27 cellular contexts compared by ENCODE assay signal in the genomic region with DNA sequence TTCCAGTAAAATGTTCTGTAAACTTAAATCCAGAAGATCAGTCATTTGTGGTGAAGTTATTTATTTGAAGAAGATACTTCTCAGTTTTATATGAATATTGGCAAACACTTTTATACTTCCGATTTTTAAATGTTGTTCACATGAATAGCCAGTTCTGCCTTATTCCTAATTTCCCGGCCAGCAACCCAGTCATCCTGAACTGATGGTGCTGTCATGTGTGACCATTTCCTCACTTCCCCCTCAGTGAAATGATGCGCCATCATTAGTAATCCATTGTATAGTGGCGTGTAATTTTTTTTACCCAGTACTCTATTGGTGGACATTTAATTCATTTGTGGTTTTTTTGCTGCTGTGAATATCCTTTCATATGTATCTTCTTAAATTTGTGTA. TPM values are rescaled to one million over a fixed set of nuclear protein-coding genes. Genes with fewer than 3 reads are reported as not detected.
A peak's percentile ranks its signal among the peaks of the same experiment; 100 is the strongest.
DNase-seq lines count a peak whose midpoint lies in the region; ATAC-seq and TF ChIP-seq lines count a peak whose summit lies in the region.
"Had no signal": no experiment of that assay in that cellular context is flagged by ENCODE, and none has a peak within 500 bp of the region (broad histone marks: within the 10 kb centered on the region; RNA-seq: fewer than 3 reads in every experiment).

No MANE protein-coding gene starts in this region.

- TF ChIP-seq CTCF in fibroblast of mammary gland (conservative IDR thresholded peaks at IDR 0.05; ENCODE audit: control insufficient read depth, insufficient read depth, low read depth, low read length) = no peak

- no peak overlapping the region for H2AFZ ChIP-seq in ACC112 (ENCODE audit: low read length, unreplicated experiment)
- H2AFZ ChIP-seq in GM23248 = no peak overlapping the region

- H3F3A ChIP-seq in GM23248 (ENCODE audit: insufficient read depth) = peaks cover 22% of the 10 kb centered on the region; the same call in 1 of the 2 replicates

- DNase-seq in GM23248 = peak; percentile 35
- DNase-seq in SJSA1 (ENCODE audit: low read depth in 1 of 2, low spot score in 2 of 2) = peak in 1 of 2 experiments; percentile 14
- DNase-seq in fibroblast of mammary gland (ENCODE audit: low read depth) = peak; percentile 70
- no peak for DNase-seq in NCI-H1436 (lab: John Stamatoyannopoulos, UW)
- DNase-seq in HCEC 1CT = no peak
- DNase-seq: activated CD4-positive, CD25-positive, alpha-beta regulatory T cell treated with anti-CD3 and anti-CD28 coated beads, Interleukin-2, amount 50 U/mL, for 72 hours; activated CD8-positive, alpha-beta memory T cell treated with anti-CD3 and anti-CD28 coated beads for 24 hours; activated naive CD4-positive, alpha-beta T cell treated with anti-CD3 and anti-CD28 coated beads, Interleukin-2, amount 50 U/mL, for 16 hours; anterior cingulate cortex; CD4-positive, alpha-beta T cell; DMS79 treated with DMSO at 0.1 percent for 48 hours; glutamatergic neuron; NCI-H146; NCI-H774; nephron progenitor cell; OCI-M1; psoas muscle; stimulated activated CD4-positive, alpha-beta T cell treated with anti-CD3 and anti-CD28 coated beads, Interleukin-2, amount 100 ng/mL, for 48 hours; stimulated activated naive CD8-positive, alpha-beta T cell treated with anti-CD3 and anti-CD28 coated beads, Interleukin-15, Interleukin-2, amounts not matched to agents 100 U/mL and 50 U/mL, for 24 hours; thyroid gland had no signal

- H3K4me1 ChIP-seq in ACC112 (ENCODE audit: control insufficient read depth, insufficient read depth, low read length, unreplicated experiment) (peaks cover 16% of the 10 kb centered on the region), GM23248 (ENCODE audit: insufficient read depth) (peaks cover 25% of the 10 kb centered on the region), SJSA1 (replicated peaks) (peaks cover 14% of the 10 kb centered on the region)
- H3K4me1 ChIP-seq: thyroid gland had no signal

- no peak overlapping the region for H3K9ac ChIP-seq in GM23248

- in situ Hi-C loops in GM23248 (cut with MboI) = loop anchor here (5.0 kb wide), 1 partner anchor 76 kb away; no protein-coding TSS in a partner anchor

- H3K4me2 ChIP-seq in GM23248 (ENCODE audit: unreplicated experiment) = peak overlapping the region; percentile 23
- H3K4me2 ChIP-seq: smooth muscle cell had no signal

- H3K27me3 ChIP-seq in ACC112 (ENCODE audit: insufficient read depth, low read length) = no peaks in the 10 kb centered on the region
- no peaks in the 10 kb centered on the region for H3K27me3 ChIP-seq in GM23248 (replicated peaks; ENCODE audit: insufficient read depth)
- no peaks in the 10 kb centered on the region for H3K27me3 ChIP-seq in SJSA1 (replicated peaks)
- H3K27me3 ChIP-seq: esophagus muscularis mucosa, thyroid gland had no signal

- H3K9me3 ChIP-seq in GM23248 (ENCODE audit: low read depth) = no peaks in the 10 kb centered on the region
- no peaks in the 10 kb centered on the region for H3K9me3 ChIP-seq in SJSA1 (replicated peaks)
- H3K9me3 ChIP-seq: esophagus muscularis mucosa, psoas muscle, thyroid gland had no signal

- peak overlapping the region; percentile 12; the same call in 1 of the 2 replicates for H3K4me3 ChIP-seq in ACC112 (ENCODE audit: low read depth, low read length)
- no peak overlapping the region for H3K4me3 ChIP-seq in GM23248
- no peak overlapping the region for H3K4me3 ChIP-seq in SJSA1
- no peak overlapping the region for H3K4me3 ChIP-seq in fibroblast of mammary gland (ENCODE audit: control insufficient read depth, low read depth, low read length)
- H3K4me3 ChIP-seq: esophagus muscularis mucosa, psoas muscle, smooth muscle cell, thyroid gland had no signal

- no peaks in the 10 kb centered on the region for H4K20me1 ChIP-seq in GM23248 (ENCODE audit: insufficient read depth)

- H3K27ac ChIP-seq in ACC112 (ENCODE audit: low read depth, low read length) = peak overlapping the region; percentile 56
- H3K27ac ChIP-seq in GM23248 = no peak overlapping the region
- peak overlapping the region; percentile 29; the same call in 1 of the 2 replicates for H3K27ac ChIP-seq in SJSA1
- H3K27ac ChIP-seq: esophagus muscularis mucosa, psoas muscle, thyroid gland had no signal

- 93 to 96% methylated on average over 4 of the region's 4 CpGs for WGBS in GM23248 (ENCODE audit: low coverage in 1 of 2, low lambda C conversion rate in 2 of 2, missing lambda C conversion rate in 2 of 2), 2 experiments

- H3K79me2 ChIP-seq in ACC112 (ENCODE audit: control insufficient read depth, insufficient read depth, low read length, unreplicated experiment) (peaks cover 37% of the 10 kb centered on the region), GM23248 (ENCODE audit: insufficient read depth) (peaks cover 58% of the 10 kb centered on the region)

- no peak for ATAC-seq in HG03135 (IDR thresholded peaks at IDR 0.05; ENCODE audit: unreplicated experiment)
- ATAC-seq in HG03097 (IDR thresholded peaks at IDR 0.05; ENCODE audit: low FRiP score, unreplicated experiment) = no peak
- ATAC-seq: psoas muscle; stimulated activated naive CD8-positive, alpha-beta T cell treated with anti-CD3 and anti-CD28 coated beads, Interleukin-15, Interleukin-2, amounts not matched to agents 100 U/mL and 50 U/mL, for 24 hours had no signal

- H3K36me3 ChIP-seq in ACC112 (ENCODE audit: insufficient read depth, low read length) (no peaks in the 10 kb centered on the region), GM23248 (ENCODE audit: low read depth) (no peaks in the 10 kb centered on the region), SJSA1 (no peaks in the 10 kb centered on the region)
- H3K36me3 ChIP-seq: thyroid gland had no signal

- H3K9me2 ChIP-seq in GM23248 (ENCODE audit: insufficient read depth) = no peaks in the 10 kb centered on the region

RNA-seq across cellular contexts. Expression of a gene that starts 16.4 kb away (rescaled TPM):
- total RNA-seq in GM23248 (2014; rRNA removed; shearing (Covaris generic)) = 18.2 and 19.6 TPM in 2 replicates
- 13.6 and 15.5 TPM in 2 replicates for polyA plus RNA-seq in GM23248 (2016; fragmentation: Nextera tagmentation; extraction: Ambion mirVana)
- 51.8 and 71.9 TPM in 2 replicates for total RNA-seq in SJSA1 (2014; rRNA removed; shearing (Covaris generic))

RNA-seq across cellular contexts. Expression of a gene that starts 36.2 kb away (rescaled TPM):
- not detected in 2 replicates for total RNA-seq in GM23248 (2014; rRNA removed; shearing (Covaris generic))
- not detected in 2 replicates for polyA plus RNA-seq in GM23248 (2016; fragmentation: Nextera tagmentation; extraction: Ambion mirVana)
- total RNA-seq in SJSA1 (2014; rRNA removed; shearing (Covaris generic)) = 0.21 TPM in 1 of 2 replicates, not detected in the other
- total RNA-seq: CD4-positive, alpha-beta T cell; mesothelial cell of epicardium; smooth muscle cell had no signal
- polyA plus RNA-seq: IgD-negative memory B cell had no signal

Comparison
In these comparisons a context has a peak if more than half of its experiments do, and no peak if none do; other contexts are left out.
1. DNase-seq: peak in GM23248 (single experiment) and fibroblast of mammary gland (single experiment); none in NCI-H1436 (single experiment) and HCEC 1CT (single experiment).